ENCODE assay signal across 8 cellular contexts in the genomic region with DNA sequence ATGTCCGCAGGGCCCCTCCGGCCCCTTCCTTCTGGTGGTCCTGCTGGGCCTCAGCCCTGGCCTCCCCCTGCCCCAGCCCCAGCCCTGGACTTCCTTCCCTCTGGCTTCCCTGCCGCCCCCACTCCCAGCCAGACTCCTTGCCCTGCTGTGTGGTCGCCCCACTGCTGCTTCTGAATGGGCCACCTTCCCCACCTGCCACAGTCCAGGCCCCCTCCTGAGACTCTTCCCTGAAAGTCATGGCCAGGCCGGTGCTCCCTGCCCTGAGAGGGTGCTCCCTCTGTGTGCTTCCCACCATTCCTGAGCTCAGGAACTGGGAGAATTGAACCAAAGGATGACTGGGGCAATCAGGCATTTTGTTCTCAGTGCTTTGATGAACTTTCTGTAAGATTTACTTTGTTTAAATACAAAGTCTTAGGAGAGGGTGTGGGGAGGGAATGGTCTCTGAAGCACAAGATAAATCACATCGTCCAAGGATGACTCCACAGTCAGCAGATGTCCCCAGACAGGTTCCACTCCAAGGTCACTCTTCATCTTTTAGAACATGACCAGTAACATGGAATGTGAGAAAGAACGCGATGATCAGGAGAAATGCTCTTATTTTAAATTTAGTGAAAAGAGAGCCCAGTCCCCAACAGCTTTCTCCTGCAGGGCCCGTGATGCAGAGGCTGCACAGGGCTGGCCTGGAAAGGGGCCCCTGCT. TPM values are rescaled to one million over a fixed set of nuclear protein-coding genes. Genes with fewer than 3 reads are reported as not detected.
DNase-seq lines count a peak whose midpoint lies in the region; ATAC-seq and TF ChIP-seq lines count a peak whose summit lies in the region.

No MANE protein-coding gene starts in this region.

- no peaks in the 10 kb centered on the region for H3K27me3 Mint-ChIP-seq in nephron (ENCODE audit: low read depth)

- H3K4me3 ChIP-seq in AG10803 (ENCODE audit: low read length): peak overlapping the region; percentile 58
- peak overlapping the region in 48 of 59 donors; percentile 5 to 59 (median 38) for H3K4me3 ChIP-seq in dorsolateral prefrontal cortex

- no peaks in the 10 kb centered on the region for H3K9me3 ChIP-seq in KOPT-K1 (ENCODE audit: insufficient read depth, low read length, poor library complexity, severe bottlenecking)

- H3K27ac ChIP-seq in KOPT-K1 (ENCODE audit: low read depth, low read length, poor library complexity, severe bottlenecking) (peak overlapping the region; percentile 93), dorsolateral prefrontal cortex (peak overlapping the region in 13 of 59 donors; percentile 4 to 70 (median 39))

- H3K4me3 Mint-ChIP-seq in nephron: peak overlapping the region; percentile 65 to 75 (median 72)

- ATAC-seq in HG03025 (IDR thresholded peaks at IDR 0.05; ENCODE audit: low FRiP score, unreplicated experiment) (no peak), HG02759 (IDR thresholded peaks at IDR 0.05; ENCODE audit: unreplicated experiment) (no peak)

- H3K27me3 ChIP-seq in dorsolateral prefrontal cortex: no peaks in the 10 kb centered on the region

- TF ChIP-seq CTCF in AG10803 (conservative IDR thresholded peaks at IDR 0.05; ENCODE audit: low read length) (no peak), dorsolateral prefrontal cortex (IDR thresholded peaks at IDR 0.05 in 54 of 56, conservative IDR thresholded peaks at IDR 0.05 in 2 of 56; ENCODE audit: low read depth in 1 of 56, partially characterized antibody in 56 of 56) (no peak), nephron (IDR thresholded peaks at IDR 0.05; ENCODE audit: unreplicated experiment in 3 of 3) (no peak)

- H3K27ac Mint-ChIP-seq in nephron: peak overlapping the region; percentile 47 to 91 (median 73)

- peaks cover 19% of the 10 kb centered on the region for H3K4me1 Mint-ChIP-seq in nephron

- intact Hi-C loops in dorsolateral prefrontal cortex (cut with DNase I): no loop called here

- DNase-seq in AG10803 (ENCODE audit: low read depth): no peak
- no peak for DNase-seq in dorsolateral prefrontal cortex
- DNase-seq in Ammon's horn (ENCODE audit: low spot score): no peak
- no peak for DNase-seq in NOMO-1 (lab: John Stamatoyannopoulos, UW; ENCODE audit: unreplicated experiment in 2 of 2)

- peaks cover 43% of the 10 kb centered on the region for H3K36me3 ChIP-seq in KOPT-K1 (ENCODE audit: insufficient read depth, low read length)

- H3K36me3 Mint-ChIP-seq in nephron (ENCODE audit: low read depth): no peaks in the 10 kb centered on the region

- H3K9me3 Mint-ChIP-seq in nephron: no peaks in the 10 kb centered on the region

RNA-seq across cellular contexts. Expression of gene APOBEC3D, which starts 0.8 kb away (rescaled TPM):
- total RNA-seq in dorsolateral prefrontal cortex: 1 to 10 TPM in 43 of 120 experiments, under 1 TPM in 63, not detected in 14; 0.22 to 3.1 (median 0.89) TPM

RNA-seq across cellular contexts. Expression of gene APOBEC3C, which starts 7.6 kb away (rescaled TPM):
- 1 to 10 TPM in 117 of 120 experiments, under 1 TPM in 3; 0.43 to 5.9 (median 2.2) TPM for total RNA-seq in dorsolateral prefrontal cortex

RNA-seq across cellular contexts. Expression of gene APOBEC3F, which starts 19.0 kb away (rescaled TPM):
- total RNA-seq in dorsolateral prefrontal cortex: 1 to 10 TPM in 111 of 120 experiments, under 1 TPM in 9; 0.43 to 9.0 (median 2.6) TPM

RNA-seq across cellular contexts. Expression of gene APOBEC3B, which starts 39.6 kb away (rescaled TPM):
- 1 to 10 TPM in 2 of 120 experiments, under 1 TPM in 23, not detected in 95; 0.34 to 1.5 (median 0.54) TPM for total RNA-seq in dorsolateral prefrontal cortex

RNA-seq across cellular contexts. Expression of gene APOBEC3G, which starts 55.4 kb away (rescaled TPM):
- total RNA-seq in dorsolateral prefrontal cortex: 1 to 10 TPM in 115 of 120 experiments, under 1 TPM in 5; 0.60 to 7.1 (median 2.7) TPM
